21 cellular contexts compared by ENCODE assay signal in genomic region chr18:22939649-22940048, GRCh38.
"Had no signal": no experiment of that assay in that cellular context is flagged by ENCODE, and none has a peak within 500 bp of the region (broad histone marks: within the 10 kb centered on the region; RNA-seq: fewer than 3 reads in every experiment).

No MANE protein-coding gene starts in this region.

- H3K4me1 ChIP-seq: colonic mucosa had no signal

- H3K4me2 ChIP-seq: KMS-11, PC-9 had no signal

- H3K36me3 ChIP-seq: colonic mucosa had no signal

- H3K4me3 ChIP-seq: colonic mucosa, MG63, PC-9 had no signal

- H3K9me3 ChIP-seq: colonic mucosa, MG63 had no signal

- H3K27ac ChIP-seq: colonic mucosa, KMS-11, PC-9 had no signal

- ATAC-seq: activated CD4-positive, alpha-beta T cell treated with anti-CD3 and anti-CD28 coated beads for 36 hours; activated CD8-positive, alpha-beta T cell treated with anti-CD3 and anti-CD28 coated beads for 36 hours; activated T-cell treated with anti-CD3 and anti-CD28 coated beads, Interleukin-2, amount 50 U/mL, for 72 hours had no signal

- H3K27me3 ChIP-seq: colonic mucosa, MG63 had no signal

- DNase-seq: activated B cell treated with CpG ODN at 0.5 μM for 24 hours; activated CD4-positive, alpha-beta T cell treated with anti-CD3 and anti-CD28 coated beads for 36 hours; activated CD8-positive, alpha-beta memory T cell treated with anti-CD3 and anti-CD28 coated beads, Interleukin-2, amount 50 U/mL, for 4 hours; activated CD8-positive, alpha-beta T cell treated with anti-CD3 and anti-CD28 coated beads for 36 hours; activated effector memory CD4-positive, alpha-beta T cell treated with Interleukin-2 at 50 U/mL for 16 hours; activated naive CD4-positive, alpha-beta T cell treated with Interleukin-2 at 50 U/mL for 16 hours; activated naive CD8-positive, alpha-beta T cell treated with anti-CD3 and anti-CD28 coated beads for 36 hours; activated T-cell treated with anti-CD3 and anti-CD28 coated beads, Interleukin-2, amount 50 U/mL, for 72 hours; colonic mucosa; MG63; NCI-H1048; NCI-H1417; NCI-H2029; NCI-H345; NCI-H510A; NCI-H526 treated with DMSO at 0.1 percent for 48 hours; NCI-H82; PC-9; SIG-M5; T-helper 1 cell had no signal

- H2AFZ ChIP-seq: PC-9 had no signal

- H3K9ac ChIP-seq: KMS-11 had no signal
